In the genomic region with DNA sequence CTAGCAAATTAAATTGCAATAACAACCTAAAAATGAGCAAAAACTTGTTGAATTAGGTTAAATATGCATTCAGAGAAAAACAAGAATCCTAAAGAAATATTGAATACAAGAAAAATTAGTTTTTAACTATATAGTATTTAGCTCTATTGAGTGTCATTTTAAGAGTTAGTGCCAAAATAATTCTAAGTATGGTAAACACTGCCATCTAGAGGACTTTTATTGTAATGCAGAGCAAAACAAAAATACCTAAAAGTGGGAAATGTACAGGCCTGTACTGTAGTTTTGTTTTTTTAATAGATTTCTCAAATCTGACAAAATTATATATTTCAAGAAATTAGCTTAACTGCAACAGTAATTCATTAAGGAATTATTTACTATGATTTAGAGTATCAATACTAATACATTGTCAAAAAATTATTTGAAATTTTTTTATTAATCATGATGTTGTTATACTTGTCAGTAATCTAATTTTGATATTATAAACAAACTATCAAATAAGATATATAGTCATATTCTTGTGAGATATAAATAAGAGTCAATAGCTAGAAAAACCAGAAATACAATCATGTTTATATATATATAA, we compare ENCODE assay signal across 9 cellular contexts. TPM values are rescaled to one million over a fixed set of nuclear protein-coding genes. Genes with fewer than 3 reads are reported as not detected.
DNase-seq lines count a peak whose midpoint lies in the region; ATAC-seq and TF ChIP-seq lines count a peak whose summit lies in the region.
"Had no signal": no experiment of that assay in that cellular context is flagged by ENCODE, and none has a peak within 500 bp of the region (broad histone marks: within the 10 kb centered on the region; RNA-seq: fewer than 3 reads in every experiment).

No MANE protein-coding gene starts in this region.

- TF ChIP-seq CTCF in osteocyte (IDR thresholded peaks at IDR 0.05): peak; percentile 69

- no peak overlapping the region for H3K4me3 ChIP-seq in right cardiac atrium (ENCODE audit: low read length)

- H3K36me3 Mint-ChIP-seq in osteocyte (ENCODE audit: unreplicated experiment): no peaks in the 10 kb centered on the region
- H3K36me3 Mint-ChIP-seq: activated naive CD4-positive, alpha-beta T cell treated with anti-CD3 and anti-CD28 coated beads, Interleukin-2, amount 50 U/mL, for 24 hours had no signal

- no peaks in the 10 kb centered on the region for H3K9me3 ChIP-seq in right cardiac atrium (ENCODE audit: control insufficient read depth, low read length)

- H3K9me3 Mint-ChIP-seq in osteocyte (ENCODE audit: unreplicated experiment): no peaks in the 10 kb centered on the region
- H3K9me3 Mint-ChIP-seq: activated naive CD4-positive, alpha-beta T cell treated with anti-CD3 and anti-CD28 coated beads, Interleukin-2, amount 50 U/mL, for 24 hours had no signal

- no peak overlapping the region for H3K27ac Mint-ChIP-seq in osteocyte (ENCODE audit: unreplicated experiment)
- H3K27ac Mint-ChIP-seq: activated naive CD4-positive, alpha-beta T cell treated with anti-CD3 and anti-CD28 coated beads, Interleukin-2, amount 50 U/mL, for 24 hours had no signal

- intact Hi-C loops in Right ventricle myocardium superior (cut with DNase I): no loop called here
- intact Hi-C loops in right cardiac atrium (cut with DNase I): no loop called here

- ATAC-seq in Right ventricle myocardium superior (ENCODE audit: poor library complexity): peak; percentile 47
- no peak for ATAC-seq in right cardiac atrium
- ATAC-seq in HG02798 (IDR thresholded peaks at IDR 0.05; ENCODE audit: poor library complexity, unreplicated experiment): peak; percentile 82
- no peak for ATAC-seq in HG03139 (IDR thresholded peaks at IDR 0.05; ENCODE audit: unreplicated experiment)
- no peak for ATAC-seq in HG03108 (IDR thresholded peaks at IDR 0.05; ENCODE audit: unreplicated experiment)

- DNase-seq in Right ventricle myocardium superior (no peak), right cardiac atrium (no peak), NCI-H69 (lab: John Stamatoyannopoulos, UW) (peak; percentile 71), dermis blood vessel endothelial cell (peak; percentile 56), osteocyte (ENCODE audit: extremely low spot score, unreplicated experiment) (no peak)

- H3K4me1 ChIP-seq in right cardiac atrium (ENCODE audit: control insufficient read depth, insufficient read depth, low read length): no peaks in the 10 kb centered on the region

- no peak overlapping the region for H3K27ac ChIP-seq in right cardiac atrium (ENCODE audit: low read length)

- H3K27me3 ChIP-seq in right cardiac atrium (ENCODE audit: control insufficient read depth, insufficient read depth): no peaks in the 10 kb centered on the region

- peaks cover 2% of the 10 kb centered on the region for H3K4me1 Mint-ChIP-seq in osteocyte (ENCODE audit: unreplicated experiment)
- H3K4me1 Mint-ChIP-seq: activated naive CD4-positive, alpha-beta T cell treated with anti-CD3 and anti-CD28 coated beads, Interleukin-2, amount 50 U/mL, for 24 hours had no signal

- no peaks in the 10 kb centered on the region for H3K27me3 Mint-ChIP-seq in osteocyte (ENCODE audit: unreplicated experiment)

- no peak overlapping the region for H3K4me3 Mint-ChIP-seq in osteocyte (ENCODE audit: unreplicated experiment)
- H3K4me3 Mint-ChIP-seq: activated naive CD4-positive, alpha-beta T cell treated with anti-CD3 and anti-CD28 coated beads, Interleukin-2, amount 50 U/mL, for 24 hours had no signal

RNA-seq across cellular contexts. Expression of a gene that starts 8.2 kb away (rescaled TPM):
- 10.0 TPM for total RNA-seq in Right ventricle myocardium superior
- total RNA-seq in right cardiac atrium: 10 to 100 TPM; 22.2 to 30.0 (median 28.2) TPM
- polyA plus RNA-seq in right cardiac atrium: 5.1 TPM
- total RNA-seq in dermis blood vessel endothelial cell: 0.68 and 1.7 TPM in 2 replicates
- 33.8 and 34.6 TPM in 2 replicates for total RNA-seq in osteocyte

Comparison
In these comparisons a context has a peak if more than half of its experiments do, and no peak if none do; other contexts are left out.
1. ATAC-seq: peak in Right ventricle myocardium superior (single experiment) and HG02798 (single experiment); none in right cardiac atrium (0 of 2), HG03139 (single experiment) and HG03108 (single experiment).
2. DNase-seq: peak in NCI-H69 (single experiment) and dermis blood vessel endothelial cell (single experiment); none in Right ventricle myocardium superior (single experiment), right cardiac atrium (0 of 3) and osteocyte (single experiment).